In the genomic region with DNA sequence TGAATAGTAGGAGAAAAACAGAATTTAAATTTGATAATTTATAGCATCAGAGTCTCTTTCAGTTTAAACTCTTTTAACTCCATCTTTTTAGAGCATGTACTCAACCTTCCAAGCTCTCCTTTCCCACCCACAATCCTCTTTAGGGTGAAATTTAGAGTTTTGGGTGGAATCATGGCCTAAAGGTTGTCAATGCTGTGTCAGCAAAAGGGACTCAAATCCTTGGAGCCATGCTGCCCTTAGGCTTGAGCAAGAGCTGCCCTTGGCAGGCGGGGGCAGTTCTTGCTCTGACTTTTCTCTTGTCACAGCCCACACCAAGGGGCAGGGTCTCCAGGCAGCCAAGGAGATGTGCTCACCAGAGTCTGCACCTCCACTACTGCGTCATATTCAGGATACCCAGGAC, we compare ENCODE assay signal across 9 cellular contexts.
"Had no signal": no experiment of that assay in that cellular context is flagged by ENCODE, and none has a peak within 500 bp of the region (broad histone marks: within the 10 kb centered on the region; RNA-seq: fewer than 3 reads in every experiment).

No MANE protein-coding gene starts in this region.

- FAIRE-seq: H1, H54, HTR-8/SVneo had no signal

- ATAC-seq: GM23338 had no signal

- H3K9ac ChIP-seq: KMS-11 had no signal

- H3K27ac ChIP-seq: KMS-11 had no signal

- H2AFZ ChIP-seq: GM23338 had no signal

- H3K4me2 ChIP-seq: GM23338, KMS-11 had no signal

- DNase-seq: H9, HCEC 1CT, Karpas-422, KBM-7 had no signal

- H3K4me3 ChIP-seq: GM23338 had no signal
